In the genomic region with DNA sequence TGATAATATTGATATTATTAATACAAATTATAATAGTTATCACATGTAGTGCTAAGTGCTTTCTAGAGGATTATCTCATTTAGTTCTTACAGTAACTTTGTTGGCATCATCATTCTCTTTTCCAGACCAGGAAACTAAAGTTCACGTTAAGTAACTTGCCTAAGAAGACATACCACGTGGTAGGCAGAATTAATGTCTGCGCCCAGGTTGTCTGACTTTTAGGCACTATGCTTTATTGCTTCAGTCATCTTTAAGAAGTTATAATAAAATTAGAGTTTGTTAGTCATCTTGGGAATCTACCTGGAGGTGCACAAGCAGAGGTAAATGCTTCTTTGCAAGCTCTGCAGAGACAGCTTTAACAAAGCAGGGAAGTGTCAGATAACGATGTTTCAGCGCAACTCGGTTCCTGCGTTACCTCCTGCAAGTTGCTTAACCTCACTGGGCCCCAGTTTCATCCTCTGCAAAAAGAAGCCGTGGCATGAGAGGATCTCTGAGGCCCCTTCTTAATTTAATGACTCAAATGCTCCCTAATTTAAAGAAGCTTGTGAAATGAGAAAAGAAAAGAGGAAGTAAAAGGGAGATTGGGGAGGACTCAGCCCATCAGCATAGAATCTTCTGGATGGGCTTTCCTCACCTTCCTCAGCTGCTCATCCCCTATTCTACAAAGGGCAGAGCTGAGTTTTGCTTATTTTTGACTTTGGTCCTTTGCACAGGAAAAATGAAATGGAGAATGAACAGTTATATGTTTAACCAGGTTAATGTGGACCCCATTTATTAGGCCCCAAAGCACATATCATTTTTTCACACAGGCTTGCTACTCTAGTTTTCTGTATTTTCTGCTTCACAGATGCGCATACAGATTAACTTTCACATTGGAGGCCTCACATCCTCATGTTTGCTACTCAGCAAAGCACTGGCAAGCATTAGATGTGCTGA, we compare ENCODE assay signal across 9 cellular contexts. TPM values are rescaled to one million over a fixed set of nuclear protein-coding genes. Genes with fewer than 3 reads are reported as not detected.
A peak's percentile ranks its signal among the peaks of the same experiment; 100 is the strongest.
DNase-seq lines count a peak whose midpoint lies in the region; ATAC-seq and TF ChIP-seq lines count a peak whose summit lies in the region.
"Had no signal": no experiment of that assay in that cellular context is flagged by ENCODE, and none has a peak within 500 bp of the region (broad histone marks: within the 10 kb centered on the region; RNA-seq: fewer than 3 reads in every experiment).

No MANE protein-coding gene starts in this region.

- no peaks in the 10 kb centered on the region for H3K27me3 ChIP-seq in effector memory CD4-positive, alpha-beta T cell (replicated peaks; ENCODE audit: control insufficient read depth, insufficient read depth, low read length, poor library complexity, severe bottlenecking)

- no peak overlapping the region for H3K4me3 Mint-ChIP-seq in glutamatergic neuron (ENCODE audit: unreplicated experiment)

- H3K4me1 ChIP-seq in effector memory CD4-positive, alpha-beta T cell (ENCODE audit: control insufficient read depth, insufficient read depth, low read length, poor library complexity, severe bottlenecking), result peaks cover 58% of the 10 kb centered on the region

- no peaks in the 10 kb centered on the region for H3K9me3 ChIP-seq in effector memory CD4-positive, alpha-beta T cell (ENCODE audit: control insufficient read depth, low read length)

- ATAC-seq in GM21717 (IDR thresholded peaks at IDR 0.05; ENCODE audit: unreplicated experiment), result peak; percentile 34

- H3K4me3 ChIP-seq in effector memory CD4-positive, alpha-beta T cell (ENCODE audit: insufficient read depth, low read depth, low read length, poor library complexity, severe bottlenecking), result peak overlapping the region; percentile 29

- in situ Hi-C loops in GM13977 (cut with MboI; ENCODE audit: low pct_unique_long_range_greater_than_20kb, low sequenced_read_pairs, unreplicated experiment), result no loop called here

- H3K4me1 Mint-ChIP-seq in glutamatergic neuron (ENCODE audit: low read depth, unreplicated experiment), result no peaks in the 10 kb centered on the region

- H3K36me3 Mint-ChIP-seq in glutamatergic neuron (ENCODE audit: unreplicated experiment), result no peaks in the 10 kb centered on the region

- H3K9me3 Mint-ChIP-seq in glutamatergic neuron (ENCODE audit: unreplicated experiment), result no peaks in the 10 kb centered on the region

- no peaks in the 10 kb centered on the region for H3K27me3 Mint-ChIP-seq in glutamatergic neuron (ENCODE audit: unreplicated experiment)

- peak overlapping the region; percentile 90 for H3K27ac ChIP-seq in effector memory CD4-positive, alpha-beta T cell (ENCODE audit: insufficient read depth, low read length, poor library complexity, severe bottlenecking)

- no peak for TF ChIP-seq CTCF in GM13977 (IDR thresholded peaks at IDR 0.05; ENCODE audit: extremely low read depth, insufficient read depth, missing control alignments)
- no peak for TF ChIP-seq CTCF in glutamatergic neuron (IDR thresholded peaks at IDR 0.05; ENCODE audit: partially characterized antibody, unreplicated experiment)

- H3K27ac Mint-ChIP-seq in glutamatergic neuron (ENCODE audit: unreplicated experiment), result no peak overlapping the region

- H3K36me3 ChIP-seq in effector memory CD4-positive, alpha-beta T cell (ENCODE audit: control insufficient read depth, insufficient read depth, low read length), result no peaks in the 10 kb centered on the region

- DNase-seq in GM13977 (ENCODE audit: low spot score) (peak; percentile 13), NAMALWA (ENCODE audit: low spot score) (peak; percentile 58), NCI-H345 treated with DMSO at 0.1 percent for 48 hours (lab: John Stamatoyannopoulos, UW; ENCODE audit: unreplicated experiment) (no peak), HK-2 (ENCODE audit: unreplicated experiment) (no peak), UCSD-AML1 (lab: John Stamatoyannopoulos, UW; ENCODE audit: unreplicated experiment) (no peak), glutamatergic neuron (no peak)
- DNase-seq in effector memory CD4-positive, alpha-beta T cell, result no peak

RNA-seq across cellular contexts. Expression of gene ARHGDIB, which starts 5.3 kb away (rescaled TPM):
- not detected for total RNA-seq in glutamatergic neuron (ENCODE audit: unreplicated experiment)

RNA-seq across cellular contexts. Expression of gene PDE6H, which starts 16.7 kb away (rescaled TPM):
- not detected for total RNA-seq in glutamatergic neuron (ENCODE audit: unreplicated experiment)
- total RNA-seq: bronchial epithelial cell had no signal

RNA-seq across cellular contexts. Expression of gene ERP27, which starts 17.8 kb away (rescaled TPM):
- total RNA-seq in glutamatergic neuron (ENCODE audit: unreplicated experiment), result not detected
- total RNA-seq: bronchial epithelial cell had no signal

Comparison
In these comparisons a context has a peak if more than half of its experiments do, and no peak if none do; other contexts are left out.
1. DNase-seq: peak in GM13977 (single experiment) and NAMALWA (single experiment); none in effector memory CD4-positive, alpha-beta T cell (0 of 3), NCI-H345 treated with DMSO at 0.1 percent for 48 hours (single experiment), HK-2 (single experiment), UCSD-AML1 (single experiment) and glutamatergic neuron (single experiment).